ENCODE assay signal across 25 cellular contexts in the genomic region with DNA sequence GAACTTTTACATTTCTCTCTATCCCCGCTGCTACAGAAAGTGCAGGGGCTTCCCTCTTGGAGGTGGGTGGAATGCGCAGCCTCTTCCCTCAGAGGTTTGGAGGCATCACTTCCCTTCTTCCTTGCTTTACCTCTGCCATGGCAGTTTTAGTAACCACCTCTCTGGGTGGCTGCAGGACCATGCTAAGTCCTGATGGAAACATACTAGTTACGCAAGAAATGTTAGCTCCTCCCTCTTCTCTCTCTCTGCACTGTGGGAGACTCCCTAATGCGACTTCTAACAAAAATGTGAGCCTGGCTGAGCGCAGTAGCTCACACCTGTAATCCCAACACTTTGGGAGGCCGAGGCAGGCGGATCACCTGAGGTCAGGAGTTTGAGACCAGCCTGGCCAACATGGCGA.
"Had no signal": no experiment of that assay in that cellular context is flagged by ENCODE, and none has a peak within 500 bp of the region (broad histone marks: within the 10 kb centered on the region; RNA-seq: fewer than 3 reads in every experiment).

No MANE protein-coding gene starts in this region.

- H3K4me3 ChIP-seq: ascending aorta, cardiac muscle cell, colonic mucosa, dorsolateral prefrontal cortex, gastroesophageal sphincter, spleen, testis had no signal

- H3K27ac ChIP-seq: ascending aorta, cardiac muscle cell, colonic mucosa, dorsolateral prefrontal cortex, gastroesophageal sphincter, spleen, testis had no signal

- H3K27me3 ChIP-seq: ascending aorta, cardiac muscle cell, colonic mucosa, dorsolateral prefrontal cortex, gastroesophageal sphincter, spleen, testis had no signal

- H3K9me3 ChIP-seq: ascending aorta, colonic mucosa, gastroesophageal sphincter, spleen, testis had no signal

- H3K36me3 Mint-ChIP-seq: activated naive CD4-positive, alpha-beta T cell treated with anti-CD3 and anti-CD28 coated beads, Interleukin-2, amount 10 ng/mL, durations not matched to agents 7 days and 5 days; activated naive CD8-positive, alpha-beta T cell treated with anti-CD3 and anti-CD28 coated beads, Interleukin-2, amount 10 ng/mL, durations not matched to agents 7 days and 5 days; brain; memory B cell; natural killer cell had no signal

- H3K9me3 Mint-ChIP-seq: activated naive CD4-positive, alpha-beta T cell treated with anti-CD3 and anti-CD28 coated beads, Interleukin-2, amount 10 ng/mL, durations not matched to agents 7 days and 5 days; activated naive CD8-positive, alpha-beta T cell treated with anti-CD3 and anti-CD28 coated beads, Interleukin-2, amount 10 ng/mL, durations not matched to agents 7 days and 5 days; activated T-cell treated with anti-CD3 and anti-CD28 coated beads, Interleukin-2, amount 50 U/mL, for 24 hours; brain; effector memory CD8-positive, alpha-beta T cell; memory B cell; natural killer cell had no signal

- H3K4me1 Mint-ChIP-seq: activated naive CD4-positive, alpha-beta T cell treated with anti-CD3 and anti-CD28 coated beads, Interleukin-2, amount 10 ng/mL, durations not matched to agents 7 days and 5 days; activated naive CD8-positive, alpha-beta T cell treated with anti-CD3 and anti-CD28 coated beads, Interleukin-2, amount 10 ng/mL, durations not matched to agents 7 days and 5 days; memory B cell; natural killer cell had no signal

- H3K4me3 Mint-ChIP-seq: activated naive CD4-positive, alpha-beta T cell treated with anti-CD3 and anti-CD28 coated beads, Interleukin-2, amount 10 ng/mL, durations not matched to agents 7 days and 5 days; activated naive CD8-positive, alpha-beta T cell treated with anti-CD3 and anti-CD28 coated beads, Interleukin-2, amount 10 ng/mL, durations not matched to agents 7 days and 5 days; activated T-cell treated with anti-CD3 and anti-CD28 coated beads, Interleukin-2, amount 50 U/mL, for 24 hours; brain; effector memory CD8-positive, alpha-beta T cell; memory B cell; natural killer cell had no signal

- ATAC-seq: effector memory CD8-positive, alpha-beta T cell; gastroesophageal sphincter; natural killer cell; right cardiac atrium had no signal

- H3K27ac Mint-ChIP-seq: activated naive CD4-positive, alpha-beta T cell treated with anti-CD3 and anti-CD28 coated beads, Interleukin-2, amount 10 ng/mL, durations not matched to agents 7 days and 5 days; activated naive CD8-positive, alpha-beta T cell treated with anti-CD3 and anti-CD28 coated beads, Interleukin-2, amount 10 ng/mL, durations not matched to agents 7 days and 5 days; activated T-cell treated with anti-CD3 and anti-CD28 coated beads, Interleukin-2, amount 50 U/mL, for 24 hours; effector memory CD8-positive, alpha-beta T cell; memory B cell; natural killer cell had no signal

- H3K27me3 Mint-ChIP-seq: activated naive CD8-positive, alpha-beta T cell treated with anti-CD3 and anti-CD28 coated beads, Interleukin-2, amount 10 ng/mL, durations not matched to agents 7 days and 5 days; activated T-cell treated with anti-CD3 and anti-CD28 coated beads, Interleukin-2, amount 50 U/mL, for 24 hours had no signal

- H3K36me3 ChIP-seq: ascending aorta, cardiac muscle cell, colonic mucosa, gastroesophageal sphincter, spleen had no signal

- H3K4me1 ChIP-seq: ascending aorta, colonic mucosa, spleen, testis had no signal

- DNase-seq: activated CD4-positive, alpha-beta T cell treated with anti-CD3 and anti-CD28 coated beads for 48 hours; activated CD4-positive, alpha-beta T cell treated with anti-CD3 and anti-CD28 coated beads, Interleukin-2, amount 50 U/mL, for 48 hours; activated CD8-positive, alpha-beta memory T cell treated with anti-CD3 and anti-CD28 coated beads, Interleukin-2, amount 50 U/mL, for 4 hours; activated gamma-delta T cell; activated naive CD4-positive, alpha-beta T cell treated with anti-CD3 and anti-CD28 coated beads, Interleukin-2, amount 10 ng/mL, durations not matched to agents 7 days and 5 days; activated naive CD8-positive, alpha-beta T cell treated with anti-CD3 and anti-CD28 coated beads, Interleukin-2, amount 10 ng/mL, durations not matched to agents 7 days and 5 days; activated T-cell treated with anti-CD3 and anti-CD28 coated beads, Interleukin-2, amount 50 U/mL, for 24 hours; cerebellar nuclear complex; colonic mucosa; dorsolateral prefrontal cortex; effector memory CD8-positive, alpha-beta T cell; erythroblast; hippocampal formation; natural killer cell; posterior cingulate gyrus; right cardiac atrium; spleen; stimulated activated naive CD4-positive, alpha-beta T cell; T-helper 2 cell; testis had no signal
